Comparison of ENCODE assay signal across 8 cellular contexts in genomic region chr5:32312194-32312681, GRCh38. TPM values are rescaled to one million over a fixed set of nuclear protein-coding genes. Genes with fewer than 3 reads are reported as not detected.
DNase-seq lines count a peak whose midpoint lies in the region; ATAC-seq and TF ChIP-seq lines count a peak whose summit lies in the region.

No MANE protein-coding gene starts in this region.

- H3K27me3 ChIP-seq in Caco-2 (replicated peaks; ENCODE audit: control insufficient read depth, insufficient read depth, low read length) (no peaks in the 10 kb centered on the region), right atrium auricular region (no peaks in the 10 kb centered on the region), rectal smooth muscle tissue (ENCODE audit: control insufficient read depth, insufficient read depth, low read length) (no peaks in the 10 kb centered on the region)

- peaks cover 21% of the 10 kb centered on the region for H3K4me1 Mint-ChIP-seq in Caco-2 (ENCODE audit: low read depth, unreplicated experiment)

- DNase-seq in Caco-2 (peak in 1 of 2 experiments; percentile 61), HS-27A (ENCODE audit: low read depth) (peak; percentile 23), SK-N-DZ (ENCODE audit: low spot score) (peak; percentile 71), anterior cingulate cortex (lab: John Stamatoyannopoulos, UW) (peak in 44 of 58 donors; percentile 14 to 68 (median 40)), right atrium auricular region (ENCODE audit: low spot score) (peak; percentile 81)
- no peak for DNase-seq in NK-92 treated with Interleukin-12 subunit alpha and Interleukin-12 subunit beta, amount 100 ng/mL, for 24 hours (lab: John Stamatoyannopoulos, UW)

- no peaks in the 10 kb centered on the region for H3K27me3 Mint-ChIP-seq in Caco-2 (ENCODE audit: insufficient read depth, unreplicated experiment)

- H3K27ac Mint-ChIP-seq in Caco-2 (ENCODE audit: unreplicated experiment) = peak overlapping the region; percentile 66

- H3K27ac ChIP-seq in right atrium auricular region (peak overlapping the region; percentile 97 to 98), rectal smooth muscle tissue (ENCODE audit: low read depth, low read length) (peak overlapping the region; percentile 98)

- H3K9ac ChIP-seq in rectal smooth muscle tissue (ENCODE audit: low read length) = peak overlapping the region; percentile 71

- H3K4me3 ChIP-seq in Caco-2 (ENCODE audit: low read depth, low read length) = peak overlapping the region; percentile 89
- H3K4me3 ChIP-seq in right atrium auricular region = peak overlapping the region; percentile 89 to 91
- H3K4me3 ChIP-seq in rectal smooth muscle tissue (ENCODE audit: low read length) = peak overlapping the region; percentile 68

- BruUV-seq in Caco-2 (replicated peaks; lab: Mats Ljungman, UMichigan) = no TSS peak

- peaks cover 15% of the 10 kb centered on the region for H3K4me1 ChIP-seq in Caco-2
- H3K4me1 ChIP-seq in right atrium auricular region = peaks cover 0 to 48% of the 10 kb centered on the region in 2 donors
- H3K4me1 ChIP-seq in rectal smooth muscle tissue (ENCODE audit: control insufficient read depth, insufficient read depth, low read length) = peaks cover 5% of the 10 kb centered on the region

- no peaks in the 10 kb centered on the region for H3K36me3 ChIP-seq in Caco-2 (ENCODE audit: control insufficient read depth, insufficient read depth, low read length)
- H3K36me3 ChIP-seq in right atrium auricular region = no peaks in the 10 kb centered on the region
- no peaks in the 10 kb centered on the region for H3K36me3 ChIP-seq in rectal smooth muscle tissue (ENCODE audit: control insufficient read depth, insufficient read depth, low read length)

- peak overlapping the region; percentile 78 for H3K4me3 Mint-ChIP-seq in Caco-2 (ENCODE audit: unreplicated experiment)

- H3K36me3 Mint-ChIP-seq in Caco-2 (ENCODE audit: insufficient read depth, unreplicated experiment) = peaks cover 18% of the 10 kb centered on the region

- CTCF ChIA-PET in Caco-2 (lab: Charles Lee) = no interaction called here

- ATAC-seq in GM21360 (IDR thresholded peaks at IDR 0.05; ENCODE audit: unreplicated experiment) = peak; percentile 28

- no peak for TF ChIP-seq CTCF in Caco-2 (IDR thresholded peaks at IDR 0.05; ENCODE audit: insufficient read depth in 1 of 2, low read depth in 1 of 2, low read length in 1 of 2, severe bottlenecking in 1 of 2, unreplicated experiment in 1 of 2)
- TF ChIP-seq CTCF in right atrium auricular region (IDR thresholded peaks at IDR 0.05) = no peak

- intact Hi-C loops in Caco-2 (cut with micrococcal nuclease; ENCODE audit: unreplicated experiment) = loop anchor here (2.0 kb wide), 2 partner anchors 137 to 273 kb away; partner anchors contain the start of genes GOLPH3 and SUB1

- H3K9me3 ChIP-seq in Caco-2 (no peaks in the 10 kb centered on the region), right atrium auricular region (no peaks in the 10 kb centered on the region)

- POLR2A ChIA-PET in Caco-2 (lab: Charles Lee) = interaction anchor here (0.6 kb wide), 1 partner anchor 212 kb away, joined by 9 read pairs; no protein-coding TSS in a partner anchor

- H3K9me3 Mint-ChIP-seq in Caco-2 (ENCODE audit: unreplicated experiment) = no peaks in the 10 kb centered on the region

RNA-seq across cellular contexts. Expression of gene MTMR12, which starts 0.5 kb away (rescaled TPM):
- total RNA-seq in Caco-2 (2022) (35.1 and 35.7 TPM in 2 replicates), right atrium auricular region (10 to 100 TPM; 12.6 to 25.5 TPM)
- 8.0 and 8.4 TPM in 2 replicates for polyA plus RNA-seq in SK-N-DZ (2014; cell fraction: cytosol; rRNA removed)
- polyA plus RNA-seq in SK-N-DZ (2014; cell fraction: nucleus; rRNA removed) = 5.8 and 10.5 TPM in 2 replicates
